ENCODE assay signal across 27 cellular contexts in the genomic region with DNA sequence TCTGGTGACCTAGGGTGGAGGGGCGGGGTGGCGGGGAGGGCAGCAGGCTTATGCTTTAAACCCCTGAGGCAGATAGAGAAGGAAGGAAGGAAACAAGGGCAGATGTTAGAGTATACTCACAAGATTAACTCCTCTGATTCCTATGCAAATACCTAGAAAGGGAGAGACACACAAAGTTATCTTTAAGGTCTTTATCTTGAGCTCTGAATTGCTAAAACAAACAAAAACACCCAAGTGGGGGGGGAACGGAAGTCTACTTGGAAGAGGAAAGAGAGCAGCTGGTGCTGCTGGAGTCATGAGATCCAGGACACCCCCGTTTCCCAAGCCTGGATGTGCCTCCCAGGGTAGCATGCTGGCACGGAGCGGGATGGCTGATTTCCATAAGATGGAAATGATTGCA. TPM values are rescaled to one million over a fixed set of nuclear protein-coding genes. Genes with fewer than 3 reads are reported as not detected.
DNase-seq lines count a peak whose midpoint lies in the region; ATAC-seq and TF ChIP-seq lines count a peak whose summit lies in the region.
"Had no signal": no experiment of that assay in that cellular context is flagged by ENCODE, and none has a peak within 500 bp of the region (broad histone marks: within the 10 kb centered on the region; RNA-seq: fewer than 3 reads in every experiment).

No MANE protein-coding gene starts in this region.

- H3K23ac ChIP-seq in mesenchymal stem cell (ENCODE audit: low read length in 2 of 2), result no peak overlapping the region

- H2BK15ac ChIP-seq in mesenchymal stem cell (ENCODE audit: low read depth, poor library complexity, severe bottlenecking), result peak overlapping the region; percentile 12

- no peak overlapping the region for H3K4me3 ChIP-seq in right atrium auricular region
- no peak overlapping the region for H3K4me3 ChIP-seq in mesenchymal stem cell (ENCODE audit: insufficient read depth in 1 of 2, low read depth in 1 of 2, low read length in 2 of 2)
- no peak overlapping the region for H3K4me3 ChIP-seq in colonic mucosa
- H3K4me3 ChIP-seq in upper lobe of left lung, result no peak overlapping the region
- H3K4me3 ChIP-seq: BLaER1, esophagus muscularis mucosa, left lung, stomach had no signal

- no peaks in the 10 kb centered on the region for H3K79me1 ChIP-seq in mesenchymal stem cell (replicated peaks; ENCODE audit: low read length, poor library complexity, severe bottlenecking)

- peak; percentile 29 for DNase-seq in left ventricle myocardium superior
- no peak for DNase-seq in right atrium auricular region (ENCODE audit: low spot score)
- DNase-seq in mesenchymal stem cell, result peak; percentile 56
- DNase-seq in stimulated activated naive CD8-positive, alpha-beta T cell treated with anti-CD3 and anti-CD28 coated beads, Interleukin-15, amount 100 ng/mL, for 72 hours, result no peak
- DNase-seq in colonic mucosa, result no peak
- no peak for DNase-seq in upper lobe of left lung
- DNase-seq: activated T-cell treated with anti-CD3 and anti-CD28 coated beads, Interleukin-2, amount 50 U/mL, for 72 hours; aorta; Calu3; effector CD4-positive, alpha-beta T cell; glutamatergic neuron; left lung; MV-4-11; NCI-H1930; NCI-H226; occipital lobe; SK-N-SH; stimulated activated CD4-positive, alpha-beta T cell treated with anti-CD3 and anti-CD28 coated beads, Interleukin-4, amount 100 ng/mL, for 4 hours; stomach; T-helper 9 cell; trophoblast cell had no signal

- peaks cover 13% of the 10 kb centered on the region for H3K27me3 Mint-ChIP-seq in brain
- peaks cover 6% of the 10 kb centered on the region for H3K27me3 Mint-ChIP-seq in stimulated activated naive CD8-positive, alpha-beta T cell treated with anti-CD3 and anti-CD28 coated beads, Interleukin-15, amount 100 ng/mL, for 72 hours
- H3K27me3 Mint-ChIP-seq: activated naive CD4-positive, alpha-beta T cell treated with anti-CD3 and anti-CD28 coated beads, Interleukin-2, amount 50 U/mL, for 24 hours; central memory CD8-positive, alpha-beta T cell had no signal

- H4K8ac ChIP-seq in mesenchymal stem cell (ENCODE audit: low read length), result no peak overlapping the region

- no peak overlapping the region for H3K9ac ChIP-seq in mesenchymal stem cell (ENCODE audit: low read length)
- no peak overlapping the region for H3K9ac ChIP-seq in colonic mucosa (ENCODE audit: low read depth in 2 of 2, low read length in 2 of 2)
- H3K9ac ChIP-seq: BLaER1, SK-N-SH had no signal

- H3K4me3 Mint-ChIP-seq in brain, result peak overlapping the region in 1 of 5 experiments; percentile 0
- H3K4me3 Mint-ChIP-seq in stimulated activated naive CD8-positive, alpha-beta T cell treated with anti-CD3 and anti-CD28 coated beads, Interleukin-15, amount 100 ng/mL, for 72 hours, result no peak overlapping the region
- H3K4me3 Mint-ChIP-seq: activated naive CD4-positive, alpha-beta T cell treated with anti-CD3 and anti-CD28 coated beads, Interleukin-2, amount 50 U/mL, for 24 hours; activated T-cell treated with anti-CD3 and anti-CD28 coated beads, Interleukin-2, amount 50 U/mL, for 72 hours; central memory CD8-positive, alpha-beta T cell had no signal

- no peak overlapping the region for H2AFZ ChIP-seq in mesenchymal stem cell (ENCODE audit: low read depth, low read length)

- ATAC-seq in left ventricle myocardium superior (peak; percentile 48), GM21619 (IDR thresholded peaks at IDR 0.05; ENCODE audit: unreplicated experiment) (no peak), upper lobe of left lung (ENCODE audit: low FRiP score in 2 of 2) (no peak)
- no peak for ATAC-seq in stimulated activated naive CD8-positive, alpha-beta T cell treated with anti-CD3 and anti-CD28 coated beads, Interleukin-15, amount 100 ng/mL, for 72 hours
- ATAC-seq: activated T-cell treated with anti-CD3 and anti-CD28 coated beads, Interleukin-2, amount 50 U/mL, for 72 hours; left lung had no signal

- H2BK12ac ChIP-seq in mesenchymal stem cell (ENCODE audit: low read length in 2 of 2), result no peak overlapping the region

- H3K27ac ChIP-seq in right atrium auricular region (no peak overlapping the region), mesenchymal stem cell (ENCODE audit: low read length, poor library complexity, severe bottlenecking) (no peak overlapping the region), colonic mucosa (no peak overlapping the region), upper lobe of left lung (no peak overlapping the region)
- H3K27ac ChIP-seq: BLaER1, esophagus muscularis mucosa, left lung, stomach had no signal

- intact Hi-C loops in left ventricle myocardium superior (cut with micrococcal nuclease) (no loop called here), colonic mucosa (cut with DNase I) (no loop called here)

- H3K4me1 ChIP-seq in right atrium auricular region (peaks cover 0 to 17% of the 10 kb centered on the region in 2 donors), mesenchymal stem cell (ENCODE audit: control insufficient read depth, insufficient read depth, low read depth, low read length) (no peaks in the 10 kb centered on the region), colonic mucosa (no peaks in the 10 kb centered on the region), upper lobe of left lung (peaks cover 28 to 39% (median 33%) of the 10 kb centered on the region in 4 donors)
- H3K4me1 ChIP-seq: BLaER1 had no signal

- no peak overlapping the region for H3K4ac ChIP-seq in mesenchymal stem cell (ENCODE audit: low read depth in 1 of 2, low read length in 2 of 2)

- H2BK120ac ChIP-seq in mesenchymal stem cell (ENCODE audit: low read depth, low read length), result no peak overlapping the region

- TF ChIP-seq CTCF in right atrium auricular region (IDR thresholded peaks at IDR 0.05) (no peak), brain (conservative IDR thresholded peaks at IDR 0.05) (no peak), colonic mucosa (IDR thresholded peaks at IDR 0.05) (no peak), upper lobe of left lung (IDR thresholded peaks at IDR 0.05) (no peak)

- H2AK5ac ChIP-seq in mesenchymal stem cell (ENCODE audit: low read length, severe bottlenecking), result no peak overlapping the region

- TF ChIP-seq EP300 in upper lobe of left lung (IDR thresholded peaks at IDR 0.05), result no peak

- no peak overlapping the region for H3K14ac ChIP-seq in mesenchymal stem cell (ENCODE audit: low read length in 2 of 2)

- H3K36me3 ChIP-seq in right atrium auricular region (peaks cover 7% of the 10 kb centered on the region), mesenchymal stem cell (ENCODE audit: control insufficient read depth in 1 of 2, insufficient read depth in 2 of 2, low read depth in 1 of 2, low read length in 2 of 2) (peaks cover 8 to 55% of the 10 kb centered on the region in 2 experiments), colonic mucosa (no peaks in the 10 kb centered on the region), upper lobe of left lung (peaks cover 0 to 2% (median 0%) of the 10 kb centered on the region in 4 donors)
- H3K36me3 ChIP-seq: BLaER1, left lung, stomach had no signal

- no peak for TF ChIP-seq POLR2A in upper lobe of left lung (IDR thresholded peaks at IDR 0.05)

- H3K4me1 Mint-ChIP-seq in brain, result peaks cover 95% of the 10 kb centered on the region
- H3K4me1 Mint-ChIP-seq in stimulated activated naive CD8-positive, alpha-beta T cell treated with anti-CD3 and anti-CD28 coated beads, Interleukin-15, amount 100 ng/mL, for 72 hours, result no peaks in the 10 kb centered on the region
- H3K4me1 Mint-ChIP-seq: activated naive CD4-positive, alpha-beta T cell treated with anti-CD3 and anti-CD28 coated beads, Interleukin-2, amount 50 U/mL, for 24 hours; central memory CD8-positive, alpha-beta T cell had no signal

- peaks cover 18% of the 10 kb centered on the region for H3K36me3 Mint-ChIP-seq in brain
- H3K36me3 Mint-ChIP-seq: activated naive CD4-positive, alpha-beta T cell treated with anti-CD3 and anti-CD28 coated beads, Interleukin-2, amount 50 U/mL, for 24 hours had no signal

- H3K4me2 ChIP-seq in mesenchymal stem cell (ENCODE audit: low read length, poor library complexity, severe bottlenecking), result no peak overlapping the region
- H3K4me2 ChIP-seq: BLaER1, SK-N-SH had no signal

- H3K27me3 ChIP-seq in right atrium auricular region (no peaks in the 10 kb centered on the region), mesenchymal stem cell (ENCODE audit: control insufficient read depth in 1 of 2, insufficient read depth in 1 of 2, low read length in 2 of 2) (no peaks in the 10 kb centered on the region), colonic mucosa (no peaks in the 10 kb centered on the region), upper lobe of left lung (no peaks in the 10 kb centered on the region)
- H3K27me3 ChIP-seq: BLaER1, esophagus muscularis mucosa, left lung, stomach had no signal

- H3K18ac ChIP-seq in mesenchymal stem cell (ENCODE audit: low read depth in 1 of 2, low read length in 2 of 2), result no peak overlapping the region

- no peaks in the 10 kb centered on the region for H3K9me3 Mint-ChIP-seq in brain
- no peaks in the 10 kb centered on the region for H3K9me3 Mint-ChIP-seq in stimulated activated naive CD8-positive, alpha-beta T cell treated with anti-CD3 and anti-CD28 coated beads, Interleukin-15, amount 100 ng/mL, for 72 hours
- H3K9me3 Mint-ChIP-seq: activated naive CD4-positive, alpha-beta T cell treated with anti-CD3 and anti-CD28 coated beads, Interleukin-2, amount 50 U/mL, for 24 hours; activated T-cell treated with anti-CD3 and anti-CD28 coated beads, Interleukin-2, amount 50 U/mL, for 72 hours; central memory CD8-positive, alpha-beta T cell had no signal

- H3K27ac Mint-ChIP-seq in brain, result peak overlapping the region in 4 of 5 experiments; percentile 26 to 72 (median 38)
- no peak overlapping the region for H3K27ac Mint-ChIP-seq in stimulated activated naive CD8-positive, alpha-beta T cell treated with anti-CD3 and anti-CD28 coated beads, Interleukin-15, amount 100 ng/mL, for 72 hours
- H3K27ac Mint-ChIP-seq: activated naive CD4-positive, alpha-beta T cell treated with anti-CD3 and anti-CD28 coated beads, Interleukin-2, amount 50 U/mL, for 24 hours; activated T-cell treated with anti-CD3 and anti-CD28 coated beads, Interleukin-2, amount 50 U/mL, for 72 hours had no signal

- no peak overlapping the region for H4K91ac ChIP-seq in mesenchymal stem cell (ENCODE audit: low read length)

- H2BK5ac ChIP-seq in mesenchymal stem cell (ENCODE audit: low read depth, low read length, poor library complexity, severe bottlenecking), result no peak overlapping the region

- H3K9me3 ChIP-seq in right atrium auricular region (no peaks in the 10 kb centered on the region), mesenchymal stem cell (ENCODE audit: control insufficient read depth, low read length) (no peaks in the 10 kb centered on the region), colonic mucosa (no peaks in the 10 kb centered on the region), upper lobe of left lung (no peaks in the 10 kb centered on the region)
- H3K9me3 ChIP-seq: BLaER1, esophagus muscularis mucosa, left lung, SK-N-SH, stomach had no signal

- WGBS in mesenchymal stem cell, result 34% methylated on average over 4 of the region's 6 CpGs
- 53 to 54% methylated on average over 6 of the region's 6 CpGs for WGBS in upper lobe of left lung, 2 donors

RNA-seq across cellular contexts. Expression of gene PLAGL1, which starts 43.4 kb away (rescaled TPM):
- total RNA-seq in left ventricle myocardium superior (10.9 TPM), right atrium auricular region (1 to 10 TPM; 6.8 to 8.5 TPM), colonic mucosa (10 to 100 TPM; 30.2 to 51.1 TPM), upper lobe of left lung (10 to 100 TPM; 22.5 to 47.5 (median 35.4) TPM)
- polyA plus RNA-seq in brain (ENCODE audit: insufficient read depth, low read depth, low replicate concordance), result 0.58 TPM
- polyA plus RNA-seq in mesenchymal stem cell (2013, experiment 1 of 2), result 39.6 TPM
- 38.7 TPM for polyA plus RNA-seq in mesenchymal stem cell (2013, experiment 2 of 2)

Comparison
In these comparisons a context has a peak if more than half of its experiments do, and no peak if none do; other contexts are left out.
1. DNase-seq: peak in left ventricle myocardium superior (single experiment) and mesenchymal stem cell (single experiment); none in right atrium auricular region (single experiment), stimulated activated naive CD8-positive, alpha-beta T cell treated with anti-CD3 and anti-CD28 coated beads, Interleukin-15, amount 100 ng/mL, for 72 hours (0 of 2), colonic mucosa (single experiment) and upper lobe of left lung (0 of 2).
2. H3K27ac Mint-ChIP-seq: peak in brain (4 of 5); none in stimulated activated naive CD8-positive, alpha-beta T cell treated with anti-CD3 and anti-CD28 coated beads, Interleukin-15, amount 100 ng/mL, for 72 hours (0 of 2).